16 cellular contexts compared by ENCODE assay signal in the genomic region with DNA sequence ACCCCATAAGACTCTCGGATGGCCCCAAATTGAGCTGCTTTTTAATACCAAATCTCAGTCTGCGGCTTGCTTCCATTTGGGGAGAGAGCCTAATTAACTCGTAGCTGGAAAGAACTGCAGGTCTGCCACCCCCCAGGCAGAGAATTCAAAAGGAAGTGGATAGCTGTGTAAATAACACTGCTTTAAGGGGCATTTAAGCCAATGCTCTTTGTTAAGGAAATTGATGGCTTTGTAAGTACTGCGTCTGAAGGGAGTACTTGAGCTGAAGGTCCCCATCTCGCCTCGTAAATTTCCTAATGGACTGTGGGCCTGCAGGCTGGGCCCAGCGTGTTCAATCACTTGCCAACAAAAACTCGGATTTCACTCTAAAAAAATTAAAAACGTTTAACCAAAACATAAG.
DNase-seq lines count a peak whose midpoint lies in the region; ATAC-seq and TF ChIP-seq lines count a peak whose summit lies in the region.
"Had no signal": no experiment of that assay in that cellular context is flagged by ENCODE, and none has a peak within 500 bp of the region (broad histone marks: within the 10 kb centered on the region; RNA-seq: fewer than 3 reads in every experiment).

No MANE protein-coding gene starts in this region.

- CTCF ChIA-PET in WTC11 (lab: Charles Lee) = interaction anchor here (0.5 to 1.5 kb wide), 12 partner anchors 8 to 694 kb away, joined by 3 to 6 read pairs (median 3); a partner anchor contains a TSS
- CTCF ChIA-PET in CD8-positive, alpha-beta T cell (lab: Charles Lee) = no interaction called here

- H3K4me3 ChIP-seq in CD8-positive, alpha-beta T cell (ENCODE audit: low read depth, low read length) = no peak overlapping the region
- H3K4me3 ChIP-seq: upper lobe of right lung had no signal

- TF ChIP-seq CTCF in WTC11 (IDR thresholded peaks at IDR 0.05) = no peak
- TF ChIP-seq CTCF in CD8-positive, alpha-beta T cell (IDR thresholded peaks at IDR 0.05) = no peak

- no peaks in the 10 kb centered on the region for H3K36me3 ChIP-seq in CD8-positive, alpha-beta T cell (ENCODE audit: insufficient read depth, low read length)
- H3K36me3 ChIP-seq: upper lobe of right lung had no signal

- POLR2A ChIA-PET in WTC11 (lab: Charles Lee) = interaction anchor here (0.8 to 1.0 kb wide), 4 partner anchors 10 to 132 kb away, joined by 3 to 4 read pairs (median 3); no protein-coding TSS in a partner anchor
- POLR2A ChIA-PET in CD8-positive, alpha-beta T cell (lab: Charles Lee) = interaction anchor here (0.5 kb wide), 1 partner anchor 287 kb away, joined by 3 read pairs; no protein-coding TSS in a partner anchor

- no peaks in the 10 kb centered on the region for H3K9me3 ChIP-seq in CD8-positive, alpha-beta T cell (ENCODE audit: low read length)
- H3K9me3 ChIP-seq: upper lobe of right lung had no signal

- ATAC-seq in WTC11 (peak; percentile 77), GM18861 (IDR thresholded peaks at IDR 0.05; ENCODE audit: unreplicated experiment) (no peak), HG03045 (IDR thresholded peaks at IDR 0.05; ENCODE audit: unreplicated experiment) (no peak)
- no peak for ATAC-seq in CD8-positive, alpha-beta T cell
- ATAC-seq: activated T-cell treated with anti-CD3 and anti-CD28 coated beads, Interleukin-2, amount 50 U/mL, for 4 hours; T-helper 17 cell; upper lobe of right lung had no signal

- DNase-seq in Daoy (ENCODE audit: low read depth) = peak; percentile 72
- peak; percentile 59 for DNase-seq in NCI-H146 treated with DMSO at 0.1 percent for 48 hours (lab: John Stamatoyannopoulos, UW; ENCODE audit: unreplicated experiment)
- DNase-seq in WTC11 (ENCODE audit: low spot score) = peak; percentile 56
- DNase-seq in left kidney (ENCODE audit: low read depth, low spot score) = peak; percentile 88
- DNase-seq in occipital lobe (lab: John Stamatoyannopoulos, UW) = no peak
- DNase-seq in CD8-positive, alpha-beta T cell = no peak
- DNase-seq: activated CD4-positive, alpha-beta T cell treated with anti-CD3 and anti-CD28 coated beads for 48 hours; activated T-cell treated with anti-CD3 and anti-CD28 coated beads, Interleukin-2, amount 50 U/mL, for 4 hours; amniotic stem cell; NCI-H510A treated with DMSO at 0.1 percent for 48 hours; stimulated activated CD4-positive, alpha-beta T cell treated with anti-CD3 and anti-CD28 coated beads, Interleukin-2, amount 100 ng/mL, for 48 hours; T-helper 17 cell; upper lobe of right lung had no signal

- no peak overlapping the region for H3K27ac ChIP-seq in CD8-positive, alpha-beta T cell (ENCODE audit: low read depth, low read length)
- H3K27ac ChIP-seq: upper lobe of right lung had no signal

- peaks cover 59% of the 10 kb centered on the region for H3K4me1 Mint-ChIP-seq in WTC11
- no peaks in the 10 kb centered on the region for H3K4me1 Mint-ChIP-seq in CD8-positive, alpha-beta T cell (ENCODE audit: low read depth)
- H3K4me1 Mint-ChIP-seq: T-helper 17 cell had no signal

- no peaks in the 10 kb centered on the region for H3K9me3 Mint-ChIP-seq in WTC11
- no peaks in the 10 kb centered on the region for H3K9me3 Mint-ChIP-seq in CD8-positive, alpha-beta T cell
- H3K9me3 Mint-ChIP-seq: activated T-cell treated with anti-CD3 and anti-CD28 coated beads, Interleukin-2, amount 50 U/mL, for 4 hours; dendritic cell treated with granulocyte-macrophage colony-stimulating factor and Interleukin-4, amounts not matched to agents 40 ng/mL and 50 ng/mL, for 4 days had no signal

- no peaks in the 10 kb centered on the region for H3K36me3 Mint-ChIP-seq in WTC11
- no peaks in the 10 kb centered on the region for H3K36me3 Mint-ChIP-seq in CD8-positive, alpha-beta T cell

- peak overlapping the region; percentile 49 for H3K4me3 Mint-ChIP-seq in WTC11
- H3K4me3 Mint-ChIP-seq in CD8-positive, alpha-beta T cell = no peak overlapping the region
- H3K4me3 Mint-ChIP-seq: activated T-cell treated with anti-CD3 and anti-CD28 coated beads, Interleukin-2, amount 50 U/mL, for 4 hours; dendritic cell treated with granulocyte-macrophage colony-stimulating factor and Interleukin-4, amounts not matched to agents 40 ng/mL and 50 ng/mL, for 4 days; T-helper 17 cell had no signal

- intact Hi-C loops in CD8-positive, alpha-beta T cell (cut with DNase I, micrococcal nuclease) = no loop called here

- no peaks in the 10 kb centered on the region for H3K27me3 ChIP-seq in CD8-positive, alpha-beta T cell (ENCODE audit: insufficient read depth, low read length)
- H3K27me3 ChIP-seq: upper lobe of right lung had no signal

- no peaks in the 10 kb centered on the region for H3K4me1 ChIP-seq in CD8-positive, alpha-beta T cell (ENCODE audit: insufficient read depth, low read length)
- H3K4me1 ChIP-seq: upper lobe of right lung had no signal

- H3K27ac Mint-ChIP-seq in WTC11 = no peak overlapping the region
- no peak overlapping the region for H3K27ac Mint-ChIP-seq in CD8-positive, alpha-beta T cell
- H3K27ac Mint-ChIP-seq: dendritic cell treated with granulocyte-macrophage colony-stimulating factor and Interleukin-4, amounts not matched to agents 40 ng/mL and 50 ng/mL, for 4 days; T-helper 17 cell had no signal

- H3K27me3 Mint-ChIP-seq in WTC11 (ENCODE audit: low read depth) = peaks cover 90% of the 10 kb centered on the region
- H3K27me3 Mint-ChIP-seq in CD8-positive, alpha-beta T cell (ENCODE audit: low read depth) = peaks cover 15% of the 10 kb centered on the region
- H3K27me3 Mint-ChIP-seq: dendritic cell treated with granulocyte-macrophage colony-stimulating factor and Interleukin-4, amounts not matched to agents 40 ng/mL and 50 ng/mL, for 4 days had no signal

TF ChIP-seq in WTC11, 78 proteins besides CTCF, POLR2A, EP300 and RAD21:
- TF ChIP-seq TEAD1 (CRISPR knock-in tag; IDR thresholded peaks at IDR 0.05) (peak; percentile 74; the same call in 1 of the 2 replicates), HMGA2 (CRISPR knock-in tag; IDR thresholded peaks at IDR 0.05) (no peak), FOXK1 (CRISPR knock-in tag; IDR thresholded peaks at IDR 0.05) (peak; percentile 53; the same call in 1 of the 2 replicates), JAZF1 (CRISPR knock-in tag; IDR thresholded peaks at IDR 0.05) (peak; percentile 35; the same call in 1 of the 2 replicates), MXD4 (CRISPR knock-in tag; IDR thresholded peaks at IDR 0.05; ENCODE audit: borderline replicate concordance) (no peak), NR2C2 (CRISPR knock-in tag; IDR thresholded peaks at IDR 0.05) (no peak), ETV6 (CRISPR knock-in tag; IDR thresholded peaks at IDR 0.05) (peak; percentile 37; the same call in 1 of the 2 replicates), ZNF121 (CRISPR knock-in tag; IDR thresholded peaks at IDR 0.05) (no peak), CREB1 (CRISPR knock-in tag; IDR thresholded peaks at IDR 0.05) (no peak), ZNF138 (CRISPR knock-in tag; conservative IDR thresholded peaks at IDR 0.05) (no peak), ZNF671 (CRISPR knock-in tag; IDR thresholded peaks at IDR 0.05) (no peak), NR1H2 (CRISPR knock-in tag; IDR thresholded peaks at IDR 0.05) (no peak)
- TF ChIP-seq, protein P1, sequence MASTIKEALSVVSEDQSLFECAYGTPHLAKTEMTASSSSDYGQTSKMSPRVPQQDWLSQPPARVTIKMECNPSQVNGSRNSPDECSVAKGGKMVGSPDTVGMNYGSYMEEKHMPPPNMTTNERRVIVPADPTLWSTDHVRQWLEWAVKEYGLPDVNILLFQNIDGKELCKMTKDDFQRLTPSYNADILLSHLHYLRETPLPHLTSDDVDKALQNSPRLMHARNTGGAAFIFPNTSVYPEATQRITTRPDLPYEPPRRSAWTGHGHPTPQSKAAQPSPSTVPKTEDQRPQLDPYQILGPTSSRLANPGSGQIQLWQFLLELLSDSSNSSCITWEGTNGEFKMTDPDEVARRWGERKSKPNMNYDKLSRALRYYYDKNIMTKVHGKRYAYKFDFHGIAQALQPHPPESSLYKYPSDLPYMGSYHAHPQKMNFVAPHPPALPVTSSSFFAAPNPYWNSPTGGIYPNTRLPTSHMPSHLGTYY (CRISPR knock-in tag; IDR thresholded peaks at IDR 0.05) = 0 out of 2 replicates have a peak, but pooled peaks have one; percentile 53
- TF ChIP-seq, protein P2, sequence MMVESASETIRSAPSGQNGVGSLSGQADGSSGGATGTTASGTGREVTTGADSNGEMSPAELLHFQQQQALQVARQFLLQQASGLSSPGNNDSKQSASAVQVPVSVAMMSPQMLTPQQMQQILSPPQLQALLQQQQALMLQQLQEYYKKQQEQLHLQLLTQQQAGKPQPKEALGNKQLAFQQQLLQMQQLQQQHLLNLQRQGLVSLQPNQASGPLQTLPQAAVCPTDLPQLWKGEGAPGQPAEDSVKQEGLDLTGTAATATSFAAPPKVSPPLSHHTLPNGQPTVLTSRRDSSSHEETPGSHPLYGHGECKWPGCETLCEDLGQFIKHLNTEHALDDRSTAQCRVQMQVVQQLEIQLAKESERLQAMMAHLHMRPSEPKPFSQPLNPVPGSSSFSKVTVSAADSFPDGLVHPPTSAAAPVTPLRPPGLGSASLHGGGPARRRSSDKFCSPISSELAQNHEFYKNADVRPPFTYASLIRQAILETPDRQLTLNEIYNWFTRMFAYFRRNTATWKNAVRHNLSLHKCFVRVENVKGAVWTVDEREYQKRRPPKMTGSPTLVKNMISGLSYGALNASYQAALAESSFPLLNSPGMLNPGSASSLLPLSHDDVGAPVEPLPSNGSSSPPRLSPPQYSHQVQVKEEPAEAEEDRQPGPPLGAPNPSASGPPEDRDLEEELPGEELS (CRISPR knock-in tag; IDR thresholded peaks at IDR 0.05) = peak; percentile 73; the same call in 1 of the 2 replicates
- TF ChIP-seq, protein P3, sequence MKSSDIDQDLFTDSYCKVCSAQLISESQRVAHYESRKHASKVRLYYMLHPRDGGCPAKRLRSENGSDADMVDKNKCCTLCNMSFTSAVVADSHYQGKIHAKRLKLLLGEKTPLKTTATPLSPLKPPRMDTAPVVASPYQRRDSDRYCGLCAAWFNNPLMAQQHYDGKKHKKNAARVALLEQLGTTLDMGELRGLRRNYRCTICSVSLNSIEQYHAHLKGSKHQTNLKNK (CRISPR knock-in tag; IDR thresholded peaks at IDR 0.05) = peak; percentile 98
- TF ChIP-seq, protein P4, sequence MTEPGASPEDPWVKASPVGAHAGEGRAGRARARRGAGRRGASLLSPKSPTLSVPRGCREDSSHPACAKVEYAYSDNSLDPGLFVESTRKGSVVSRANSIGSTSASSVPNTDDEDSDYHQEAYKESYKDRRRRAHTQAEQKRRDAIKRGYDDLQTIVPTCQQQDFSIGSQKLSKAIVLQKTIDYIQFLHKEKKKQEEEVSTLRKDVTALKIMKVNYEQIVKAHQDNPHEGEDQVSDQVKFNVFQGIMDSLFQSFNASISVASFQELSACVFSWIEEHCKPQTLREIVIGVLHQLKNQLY (CRISPR knock-in tag; IDR thresholded peaks at IDR 0.05) = no peak

Comparison
In these comparisons a context has a peak if more than half of its experiments do, and no peak if none do; other contexts are left out.
1. DNase-seq: peak in Daoy (single experiment), NCI-H146 treated with DMSO at 0.1 percent for 48 hours (single experiment), WTC11 (single experiment) and left kidney (single experiment); none in occipital lobe (single experiment) and CD8-positive, alpha-beta T cell (0 of 7).